ENCODE assay signal across 8 cellular contexts in the genomic region with DNA sequence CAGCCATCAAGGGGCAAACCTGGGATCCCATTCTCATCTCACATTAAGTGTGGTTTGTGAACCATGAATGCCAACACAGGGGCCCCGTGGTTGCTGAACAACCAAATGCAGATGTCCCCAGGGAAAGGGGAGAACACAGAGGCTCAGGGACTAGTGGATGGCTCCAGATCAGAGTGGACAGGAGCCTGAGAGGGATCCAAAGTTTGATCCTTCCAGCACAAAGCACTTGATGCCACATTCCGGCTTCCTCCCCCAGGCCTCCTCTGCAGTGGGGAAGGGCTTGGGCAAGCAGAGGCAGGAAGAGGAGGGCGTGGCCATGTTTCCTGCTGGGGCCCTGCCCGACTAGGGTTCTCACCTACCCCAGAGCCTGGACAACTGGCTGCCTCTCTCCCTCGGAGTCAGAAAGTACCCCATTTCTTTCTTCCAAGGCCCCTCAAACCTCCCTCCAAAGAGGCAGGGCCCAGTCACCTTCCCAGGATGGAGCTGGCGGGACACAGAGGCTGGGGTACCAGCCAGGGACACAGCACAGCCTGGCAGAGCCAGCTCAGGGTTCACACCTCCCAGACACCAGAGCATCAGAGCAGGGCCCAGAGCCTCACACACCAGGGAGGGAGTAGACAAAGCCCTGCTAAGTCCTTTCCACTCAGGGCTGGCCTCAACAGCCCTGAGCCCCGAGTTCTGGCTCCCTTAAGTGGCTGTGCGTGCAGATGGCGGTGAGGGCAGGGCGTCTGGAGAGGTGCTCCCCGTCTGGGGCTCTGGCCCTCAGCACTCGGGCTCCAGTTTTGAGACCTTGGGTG. TPM values are rescaled to one million over a fixed set of nuclear protein-coding genes. Genes with fewer than 3 reads are reported as not detected.
A peak's percentile ranks its signal among the peaks of the same experiment; 100 is the strongest.
DNase-seq lines count a peak whose midpoint lies in the region; ATAC-seq and TF ChIP-seq lines count a peak whose summit lies in the region.

No MANE protein-coding gene starts in this region.

- intact Hi-C loops in A673 (cut with micrococcal nuclease; ENCODE audit: unreplicated experiment): no loop called here

- no peaks in the 10 kb centered on the region for H3K36me3 ChIP-seq in A673 (ENCODE audit: insufficient read depth, low read length, poor library complexity, severe bottlenecking)
- H3K36me3 ChIP-seq in liver (ENCODE audit: control insufficient read depth in 4 of 4, insufficient read depth in 3 of 4, low read depth in 1 of 4, low read length in 3 of 4): no peaks in the 10 kb centered on the region

- 71% methylated on average over 12 of the region's 12 CpGs for WGBS in liver

- peak overlapping the region; percentile 74 for H3K27ac ChIP-seq in A673 (ENCODE audit: low read depth, low read length, poor library complexity, severe bottlenecking)
- peak overlapping the region; percentile 47 to 51 for H3K27ac ChIP-seq in liver (ENCODE audit: low read depth in 1 of 2, low read length in 2 of 2)

- BruUV-seq in A673 (replicated peaks; lab: Mats Ljungman, UMichigan): no TSS peak

- peak; percentile 66 for DNase-seq in A673 (ENCODE audit: low spot score)
- DNase-seq in HFFc6: no peak
- peak; percentile 62 for DNase-seq in T follicular helper cell (ENCODE audit: low read depth)
- no peak for DNase-seq in stimulated activated naive B cell treated with anti-CD40 and anti-IgM and Interleukin-4, amounts not matched to agents 10 μg/mL and 1 μg/mL and 100 μg/mL, for 72 hours
- DNase-seq in mucosa of gallbladder (ENCODE audit: low spot score): no peak
- DNase-seq in foreskin melanocyte: no peak

- TF ChIP-seq RAD21 in liver (IDR thresholded peaks at IDR 0.05): no peak

- H3K9me3 Mint-ChIP-seq in HFFc6 (no peaks in the 10 kb centered on the region), brain (no peaks in the 10 kb centered on the region)
- no peaks in the 10 kb centered on the region for H3K9me3 Mint-ChIP-seq in stimulated activated naive B cell treated with anti-CD40 and anti-IgM and Interleukin-4, amounts not matched to agents 10 μg/mL and 1 μg/mL and 100 μg/mL, for 72 hours

- ATAC-seq in stimulated activated naive B cell treated with anti-CD40 and anti-IgM and Interleukin-4, amounts not matched to agents 10 μg/mL and 1 μg/mL and 100 μg/mL, for 72 hours (replicated peaks): no peak

- CTCF ChIA-PET in A673 (lab: Charles Lee): no interaction called here

- peaks cover 8% of the 10 kb centered on the region for H3K27me3 Mint-ChIP-seq in HFFc6 (ENCODE audit: insufficient read depth)
- H3K27me3 Mint-ChIP-seq in brain: peaks cover 14% of the 10 kb centered on the region
- no peaks in the 10 kb centered on the region for H3K27me3 Mint-ChIP-seq in stimulated activated naive B cell treated with anti-CD40 and anti-IgM and Interleukin-4, amounts not matched to agents 10 μg/mL and 1 μg/mL and 100 μg/mL, for 72 hours

- H3K4me3 ChIP-seq in A673 (ENCODE audit: low read depth, low read length, poor library complexity, severe bottlenecking) (peak overlapping the region; percentile 69), liver (ENCODE audit: low read depth in 1 of 3, low read length in 3 of 3) (no peak overlapping the region)

- POLR2A ChIA-PET in A673 (lab: Charles Lee; ENCODE audit: low non-redundant PET): no interaction called here

- H3K27ac Mint-ChIP-seq in HFFc6 (no peak overlapping the region; the same call in 1 of the 2 replicates), brain (peak overlapping the region in 4 of 5 experiments; percentile 41 to 90 (median 76))
- peak overlapping the region; percentile 90 for H3K27ac Mint-ChIP-seq in stimulated activated naive B cell treated with anti-CD40 and anti-IgM and Interleukin-4, amounts not matched to agents 10 μg/mL and 1 μg/mL and 100 μg/mL, for 72 hours

- no peaks in the 10 kb centered on the region for H3K36me3 Mint-ChIP-seq in HFFc6 (ENCODE audit: low read depth)
- H3K36me3 Mint-ChIP-seq in brain: no peaks in the 10 kb centered on the region
- no peaks in the 10 kb centered on the region for H3K36me3 Mint-ChIP-seq in stimulated activated naive B cell treated with anti-CD40 and anti-IgM and Interleukin-4, amounts not matched to agents 10 μg/mL and 1 μg/mL and 100 μg/mL, for 72 hours

- H3K4me3 Mint-ChIP-seq in HFFc6 (peak overlapping the region; percentile 57), brain (peak overlapping the region; percentile 83 to 87 (median 84))
- H3K4me3 Mint-ChIP-seq in stimulated activated naive B cell treated with anti-CD40 and anti-IgM and Interleukin-4, amounts not matched to agents 10 μg/mL and 1 μg/mL and 100 μg/mL, for 72 hours: peak overlapping the region; percentile 92 to 94

- TF ChIP-seq CTCF in A673 (conservative IDR thresholded peaks at IDR 0.05; ENCODE audit: low read depth, low read length): no peak
- TF ChIP-seq CTCF in HFFc6 (IDR thresholded peaks at IDR 0.05): no peak
- TF ChIP-seq CTCF in brain (conservative IDR thresholded peaks at IDR 0.05): no peak
- TF ChIP-seq CTCF in liver (IDR thresholded peaks at IDR 0.05; ENCODE audit: low read depth, low read length, missing input control): no peak

- no peak overlapping the region for H3K9ac ChIP-seq in liver (ENCODE audit: low read depth in 1 of 2, low read length in 2 of 2)

- H3K9me3 ChIP-seq in A673 (ENCODE audit: low read depth, low read length, poor library complexity, severe bottlenecking): no peaks in the 10 kb centered on the region
- no peaks in the 10 kb centered on the region for H3K9me3 ChIP-seq in liver (ENCODE audit: control insufficient read depth in 4 of 4, low read length in 3 of 4)

- H3K4me1 ChIP-seq in A673 (ENCODE audit: insufficient read depth, low read length, poor library complexity, severe bottlenecking): peaks cover 37% of the 10 kb centered on the region
- peaks cover 0 to 23% (median 11%) of the 10 kb centered on the region in 4 donors for H3K4me1 ChIP-seq in liver (ENCODE audit: control insufficient read depth in 4 of 4, insufficient read depth in 4 of 4, low read length in 3 of 4)

- H3K4me1 Mint-ChIP-seq in HFFc6 (ENCODE audit: low read depth): peaks cover 21% of the 10 kb centered on the region
- peaks cover 59% of the 10 kb centered on the region for H3K4me1 Mint-ChIP-seq in brain
- peaks cover 33 to 41% of the 10 kb centered on the region in 2 donors for H3K4me1 Mint-ChIP-seq in stimulated activated naive B cell treated with anti-CD40 and anti-IgM and Interleukin-4, amounts not matched to agents 10 μg/mL and 1 μg/mL and 100 μg/mL, for 72 hours

- H3K27me3 ChIP-seq in A673 (replicated peaks; ENCODE audit: insufficient read depth, low read depth, low read length, poor library complexity): no peaks in the 10 kb centered on the region
- H3K27me3 ChIP-seq in liver (ENCODE audit: control insufficient read depth in 4 of 4, insufficient read depth in 4 of 4, low read length in 3 of 4): no peaks in the 10 kb centered on the region

TF ChIP-seq in liver, 16 proteins besides CTCF, POLR2A, EP300 and RAD21:
- TF ChIP-seq EGR1 (IDR thresholded peaks at IDR 0.05; ENCODE audit: low read depth in 2 of 2) (no peak), SP1 (IDR thresholded peaks at IDR 0.05) (peak; percentile 7)

RNA-seq across cellular contexts. Expression of gene RNF44, which starts 4.3 kb away (rescaled TPM):
- total RNA-seq in A673 (2021): 80.3 and 92.8 TPM in 2 replicates
- total RNA-seq in HFFc6 (2021; fragmentation: NEBNext Ultra II Directional; extraction: Animal tissue kit (Norgen Biotek cat#: 25700)): 10 to 100 TPM; 10.6 to 13.4 (median 11.3) TPM
- polyA plus RNA-seq in brain (ENCODE audit: insufficient read depth, low read depth, low replicate concordance): 37.3 TPM
- total RNA-seq in liver: 1 to 10 TPM; 3.9 to 5.5 TPM
- 1 to 10 TPM; 3.2 to 6.4 TPM for polyA plus RNA-seq in liver
- total RNA-seq in mucosa of gallbladder: 74.9 TPM

RNA-seq across cellular contexts. Expression of gene CDHR2, which starts 7.6 kb away (rescaled TPM):
- total RNA-seq in A673 (2021) (0.35 TPM in 1 of 2 replicates, not detected in the other), liver (10 to 100 TPM; 11.4 to 21.8 TPM), mucosa of gallbladder (65.7 TPM)
- total RNA-seq in HFFc6 (2021; fragmentation: NEBNext Ultra II Directional; extraction: Animal tissue kit (Norgen Biotek cat#: 25700)): not detected
- polyA plus RNA-seq in brain (ENCODE audit: insufficient read depth, low read depth, low replicate concordance) (0.29 TPM), liver (10 to 100 TPM in 1 of 2 donors, 1 to 10 TPM in 1; 8.8 to 23.8 TPM)

Comparison
In these comparisons a context has a peak if more than half of its experiments do, and no peak if none do; other contexts are left out.
1. DNase-seq: peak in A673 (single experiment) and T follicular helper cell (single experiment); none in HFFc6 (single experiment), stimulated activated naive B cell treated with anti-CD40 and anti-IgM and Interleukin-4, amounts not matched to agents 10 μg/mL and 1 μg/mL and 100 μg/mL, for 72 hours (single experiment), mucosa of gallbladder (single experiment) and foreskin melanocyte (single experiment).
2. Peak in every context shown above with its lines, with median percentiles within 50 percentile points of each other: H3K4me3 Mint-ChIP-seq.